20 cellular contexts compared by ENCODE assay signal in genomic region chr2:56230171-56230570, GRCh38. TPM values are rescaled to one million over a fixed set of nuclear protein-coding genes. Genes with fewer than 3 reads are reported as not detected.
DNase-seq lines count a peak whose midpoint lies in the region; ATAC-seq and TF ChIP-seq lines count a peak whose summit lies in the region.
"Had no signal": no experiment of that assay in that cellular context is flagged by ENCODE, and none has a peak within 500 bp of the region (broad histone marks: within the 10 kb centered on the region; RNA-seq: fewer than 3 reads in every experiment).

No MANE protein-coding gene starts in this region.

- POLR2A ChIA-PET in PC-3 (lab: Charles Lee; ENCODE audit: unreplicated experiment), result no interaction called here

- H4K20me1 ChIP-seq in PC-3 (ENCODE audit: low read length), result no peaks in the 10 kb centered on the region

- peaks cover 31% of the 10 kb centered on the region for H3K4me1 ChIP-seq in PC-3 (ENCODE audit: insufficient read depth, low read length)
- H3K4me1 ChIP-seq: SJCRH30 had no signal

- peaks cover 3% of the 10 kb centered on the region for H3F3A ChIP-seq in PC-3 (ENCODE audit: low read length, unreplicated experiment)

- BruUV-seq in PC-3 (replicated peaks; lab: Mats Ljungman, UMichigan), result no TSS peak

- H3K36me3 ChIP-seq in PC-3 (ENCODE audit: low read depth, low read length), result no peaks in the 10 kb centered on the region
- H3K36me3 ChIP-seq: SJCRH30 had no signal

- CTCF ChIA-PET in PC-3 (lab: Charles Lee), result no interaction called here

- peak overlapping the region; percentile 19; the same call in 1 of the 2 replicates for H3K9ac ChIP-seq in PC-3 (ENCODE audit: low read length)

- peak; percentile 74 for ATAC-seq in PC-3
- no peak for ATAC-seq in HG03432 (IDR thresholded peaks at IDR 0.05; ENCODE audit: unreplicated experiment)
- ATAC-seq: activated CD8-positive, alpha-beta memory T cell treated with anti-CD3 and anti-CD28 coated beads, Interleukin-2, amount 10 ng/mL, durations not matched to agents 7 days and 5 days; right cardiac atrium had no signal

- no peaks in the 10 kb centered on the region for H3K9me3 ChIP-seq in PC-3 (ENCODE audit: low read length)
- H3K9me3 ChIP-seq: SJCRH30 had no signal

- H3K4me3 ChIP-seq in PC-3 (ENCODE audit: low read length), result peak overlapping the region; percentile 37; the same call in 1 of the 2 replicates
- no peak overlapping the region for H3K4me3 ChIP-seq in fibroblast of mammary gland (ENCODE audit: control insufficient read depth, low read depth, low read length)
- H3K4me3 ChIP-seq: SJCRH30 had no signal

- intact Hi-C loops in PC-3 (cut with micrococcal nuclease), result loop anchor here (1.0 to 5.0 kb wide), 3 partner anchors 9 to 352 kb away; no protein-coding TSS in a partner anchor

- H3K27me3 ChIP-seq in PC-3 (ENCODE audit: low read length), result 0 out of 2 replicates have a peak, but pooled peaks cover 5% of the 10 kb centered on the region

- DNase-seq in A172 (ENCODE audit: low spot score) (peak; percentile 46), GM04504 (ENCODE audit: low read depth) (peak; percentile 56), PC-3 (peak; percentile 89), fibroblast of mammary gland (ENCODE audit: low read depth) (peak; percentile 89), NOMO-1 (lab: John Stamatoyannopoulos, UW; ENCODE audit: unreplicated experiment in 2 of 2) (no peak), NCI-H82 (lab: John Stamatoyannopoulos, UW) (no peak), cerebellum (ENCODE audit: low spot score) (no peak)
- DNase-seq: activated CD4-positive, alpha-beta T cell treated with anti-CD3 and anti-CD28 coated beads for 1 hour; activated CD8-positive, alpha-beta memory T cell treated with anti-CD3 and anti-CD28 coated beads, Interleukin-2, amount 10 ng/mL, durations not matched to agents 7 days and 5 days; activated gamma-delta T cell treated with Interleukin-2 at 50 U/mL for 16 hours; anterior cingulate cortex; endodermal cell; GOT3; NCI-H187 treated with DMSO at 0.1 percent for 48 hours; NCI-H446 treated with DMSO at 0.1 percent for 48 hours; occipital lobe; right cardiac atrium; SJCRH30; stimulated activated CD4-positive, alpha-beta T cell treated with anti-CD3 and anti-CD28 coated beads, Interleukin-2, amount 100 ng/mL, for 24 hours had no signal

- no peak overlapping the region for H2AFZ ChIP-seq in PC-3 (ENCODE audit: low read length)

- H3K4me2 ChIP-seq in PC-3 (ENCODE audit: low read length), result peak overlapping the region; percentile 74

- peak overlapping the region; percentile 72 for H3K27ac ChIP-seq in PC-3 (ENCODE audit: low read length)
- H3K27ac ChIP-seq: SJCRH30 had no signal

- no peaks in the 10 kb centered on the region for H3K79me2 ChIP-seq in PC-3 (ENCODE audit: low read length)

- no peaks in the 10 kb centered on the region for H3K9me2 ChIP-seq in PC-3 (replicated peaks; ENCODE audit: low read length)

- TF ChIP-seq CTCF in PC-3 (conservative IDR thresholded peaks at IDR 0.05; ENCODE audit: low read depth, low read length), result no peak
- TF ChIP-seq CTCF in fibroblast of mammary gland (conservative IDR thresholded peaks at IDR 0.05; ENCODE audit: control insufficient read depth, insufficient read depth, low read depth, low read length), result no peak

RNA-seq across cellular contexts. Expression of gene CCDC85A, which starts 46.4 kb away (rescaled TPM):
- 13.1 and 14.0 TPM in 2 replicates for total RNA-seq in A172 (2014; rRNA removed; shearing (Covaris generic))
- total RNA-seq in PC-3 (2014; rRNA removed), result 1.1 and 2.0 TPM in 2 replicates
- 25.3 TPM for total RNA-seq in cerebellum
- total RNA-seq: activated CD8-positive, alpha-beta memory T cell treated with anti-CD3 and anti-CD28 coated beads, Interleukin-2, amount 10 ng/mL, durations not matched to agents 7 days and 5 days; SJCRH30 had no signal

Comparison
In these comparisons a context has a peak if more than half of its experiments do, and no peak if none do; other contexts are left out.
1. DNase-seq: peak in A172 (single experiment), GM04504 (single experiment), PC-3 (single experiment) and fibroblast of mammary gland (single experiment); none in NOMO-1 (0 of 2), NCI-H82 (single experiment) and cerebellum (single experiment).